Comparison of ENCODE assay signal across 17 cellular contexts in genomic region chr13:103007427-103007762, GRCh38. TPM values are rescaled to one million over a fixed set of nuclear protein-coding genes. Genes with fewer than 3 reads are reported as not detected.
DNase-seq lines count a peak whose midpoint lies in the region; ATAC-seq and TF ChIP-seq lines count a peak whose summit lies in the region.
"Had no signal": no experiment of that assay in that cellular context is flagged by ENCODE, and none has a peak within 500 bp of the region (broad histone marks: within the 10 kb centered on the region; RNA-seq: fewer than 3 reads in every experiment).

No MANE protein-coding gene starts in this region.

- H3K9me3 ChIP-seq in OCI-LY3 (ENCODE audit: insufficient read depth, low read length) = peaks cover 9% of the 10 kb centered on the region; the same call in 1 of the 2 replicates
- H3K9me3 ChIP-seq in gastrocnemius medialis = no peaks in the 10 kb centered on the region
- H3K9me3 ChIP-seq: right atrium auricular region, SK-N-SH had no signal

- CTCF ChIA-PET in MCF 10A (lab: Yijun Ruan, JAX) = no interaction called here

- H3K4me3 Mint-ChIP-seq in MCF 10A (ENCODE audit: unreplicated experiment) = no peak overlapping the region
- H3K4me3 Mint-ChIP-seq: nephron, type B pancreatic cell had no signal

- no peaks in the 10 kb centered on the region for H3K27me3 ChIP-seq in OCI-LY3 (ENCODE audit: low read depth, low read length)
- no peaks in the 10 kb centered on the region for H3K27me3 ChIP-seq in gastrocnemius medialis
- H3K27me3 ChIP-seq: right atrium auricular region had no signal

- TF ChIP-seq CTCF in OCI-LY3 (IDR thresholded peaks at IDR 0.05; ENCODE audit: low read depth, low read length) (no peak), MCF 10A (IDR thresholded peaks at IDR 0.05; ENCODE audit: unreplicated experiment) (no peak), gastrocnemius medialis (IDR thresholded peaks at IDR 0.05 in 4 of 5, conservative IDR thresholded peaks at IDR 0.05 in 1 of 5) (no peak)

- no peak for TF ChIP-seq POLR2A in gastrocnemius medialis (IDR thresholded peaks at IDR 0.05)

- ATAC-seq in GM18511 (IDR thresholded peaks at IDR 0.05; ENCODE audit: unreplicated experiment) (peak; percentile 40), GM21360 (IDR thresholded peaks at IDR 0.05; ENCODE audit: unreplicated experiment) (peak; percentile 37), HG03025 (IDR thresholded peaks at IDR 0.05; ENCODE audit: low FRiP score, unreplicated experiment) (peak; percentile 28), gastrocnemius medialis (no peak)

- H3K9ac ChIP-seq in OCI-LY3 (ENCODE audit: low read length) = 0 out of 2 replicates have a peak overlapping the region, but pooled peaks have one; percentile 3
- H3K9ac ChIP-seq: SK-N-SH had no signal

- intact Hi-C loops in MCF 10A (cut with micrococcal nuclease) (no loop called here), gastrocnemius medialis (cut with DNase I; ENCODE audit: low total_unique reads) (no loop called here)

- DNase-seq in DMS53 (lab: John Stamatoyannopoulos, UW) (no peak), MCF 10A (ENCODE audit: unreplicated experiment) (no peak), gastrocnemius medialis (no peak), cerebellar cortex (ENCODE audit: low spot score) (no peak)
- DNase-seq: effector CD4-positive, alpha-beta T cell; SK-N-SH; stimulated activated CD4-positive, alpha-beta T cell treated with anti-CD3 and anti-CD28 coated beads, Interleukin-2, amount 100 ng/mL, for 48 hours had no signal

- H2AFZ ChIP-seq in OCI-LY3 (ENCODE audit: low read depth, low read length) = peak overlapping the region; percentile 48; the same call in 1 of the 2 replicates

- H3K27ac ChIP-seq in OCI-LY3 (ENCODE audit: low read length) = peak overlapping the region; percentile 57
- no peak overlapping the region for H3K27ac ChIP-seq in gastrocnemius medialis
- H3K27ac ChIP-seq: right atrium auricular region had no signal

- H3K4me3 ChIP-seq in OCI-LY3 (ENCODE audit: low read length) (peak overlapping the region; percentile 70), gastrocnemius medialis (no peak overlapping the region)
- H3K4me3 ChIP-seq: right atrium auricular region had no signal

- in situ Hi-C loops in gastrocnemius medialis (cut with MboI; ENCODE audit: low sequenced_read_pairs in 4 of 4) = no loop called here

- H3K4me1 ChIP-seq in OCI-LY3 (ENCODE audit: low read length) = peaks cover 22% of the 10 kb centered on the region
- H3K4me1 ChIP-seq in gastrocnemius medialis = no peaks in the 10 kb centered on the region

- no peaks in the 10 kb centered on the region for H3K4me1 Mint-ChIP-seq in MCF 10A (ENCODE audit: insufficient read depth, unreplicated experiment)

- peak overlapping the region; percentile 81 for H3K4me2 ChIP-seq in OCI-LY3 (ENCODE audit: low read length)
- H3K4me2 ChIP-seq: SK-N-SH had no signal

- no peaks in the 10 kb centered on the region for H3K9me3 Mint-ChIP-seq in MCF 10A (ENCODE audit: unreplicated experiment)
- H3K9me3 Mint-ChIP-seq: nephron had no signal

- H3K36me3 ChIP-seq in OCI-LY3 (replicated peaks; ENCODE audit: low read depth, low read length) = no peaks in the 10 kb centered on the region
- H3K36me3 ChIP-seq in gastrocnemius medialis = no peaks in the 10 kb centered on the region
- H3K36me3 ChIP-seq: right atrium auricular region had no signal

- no peaks in the 10 kb centered on the region for H3K27me3 Mint-ChIP-seq in MCF 10A (ENCODE audit: insufficient read depth, unreplicated experiment)
- H3K27me3 Mint-ChIP-seq: type B pancreatic cell had no signal

- BruUV-seq in MCF 10A (replicated peaks; lab: Mats Ljungman, UMichigan) = no TSS peak

- no peak overlapping the region for H3K27ac Mint-ChIP-seq in MCF 10A (ENCODE audit: low read depth, unreplicated experiment)
- H3K27ac Mint-ChIP-seq: nephron had no signal

- no peaks in the 10 kb centered on the region for H3K79me2 ChIP-seq in OCI-LY3 (ENCODE audit: low read length)

- no peaks in the 10 kb centered on the region for H3K36me3 Mint-ChIP-seq in MCF 10A (ENCODE audit: insufficient read depth, unreplicated experiment)
- H3K36me3 Mint-ChIP-seq: type B pancreatic cell had no signal

- POLR2A ChIA-PET in MCF 10A (lab: Yijun Ruan, JAX) = no interaction called here

- no peaks in the 10 kb centered on the region for H4K20me1 ChIP-seq in OCI-LY3 (ENCODE audit: insufficient read depth, low read length)

RNA-seq across cellular contexts. Expression of gene SLC10A2, which starts 58.8 kb away (rescaled TPM):
- total RNA-seq in MCF 10A (2022) (not detected in 2 replicates), gastrocnemius medialis (not detected)
- total RNA-seq: activated CD8-positive, alpha-beta memory T cell treated with anti-CD3 and anti-CD28 coated beads for 36 hours; fibroblast of villous mesenchyme; lung microvascular endothelial cell; right atrium auricular region had no signal

Comparison
In these comparisons a context has a peak if more than half of its experiments do, and no peak if none do; other contexts are left out.
1. ATAC-seq: peak in GM18511 (single experiment), GM21360 (single experiment) and HG03025 (single experiment); none in gastrocnemius medialis (0 of 2).